ENCODE assay signal across 8 cellular contexts in the genomic region with DNA sequence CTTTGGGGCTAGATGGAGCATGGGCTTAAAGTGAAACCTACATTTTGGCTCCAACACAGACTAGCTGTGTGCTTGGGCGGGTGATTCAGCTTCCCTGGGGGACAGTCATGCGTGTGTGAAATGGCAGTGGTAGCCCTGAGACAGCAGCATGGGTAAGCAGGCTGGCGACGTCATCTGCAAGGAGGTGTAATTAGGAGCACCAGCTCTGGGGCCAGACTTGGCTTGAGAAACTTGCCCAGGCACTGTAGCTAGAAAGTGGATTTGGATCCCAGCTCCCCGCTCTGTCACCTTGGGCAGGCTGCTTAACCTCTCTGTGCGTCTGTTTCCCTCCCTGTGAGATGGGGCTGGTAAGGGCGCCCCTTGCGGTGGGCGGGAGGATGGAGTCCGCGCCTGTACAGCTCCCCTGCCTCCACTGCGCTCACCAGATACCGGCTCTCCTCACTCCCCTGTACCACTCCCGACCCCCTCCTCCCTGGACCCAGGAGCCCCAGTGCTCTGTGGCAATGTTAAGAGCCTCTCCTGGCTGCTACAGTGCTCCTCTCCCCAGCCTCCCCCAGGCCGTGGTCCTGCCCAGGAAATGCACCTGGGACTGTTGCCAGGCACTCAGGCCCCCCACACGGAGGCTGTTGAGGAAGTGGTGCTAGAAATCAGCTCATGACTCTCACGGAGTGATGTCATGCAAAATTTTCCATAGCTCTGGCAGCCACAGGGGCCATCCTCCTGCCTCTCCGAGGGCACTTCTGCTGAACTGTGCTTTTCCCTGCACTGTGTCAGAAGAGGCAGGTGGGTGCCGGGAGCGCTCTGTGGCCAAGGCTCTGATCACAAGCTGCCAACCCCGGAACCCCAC. TPM values are rescaled to one million over a fixed set of nuclear protein-coding genes. Genes with fewer than 3 reads are reported as not detected.
DNase-seq lines count a peak whose midpoint lies in the region; ATAC-seq and TF ChIP-seq lines count a peak whose summit lies in the region.

No MANE protein-coding gene starts in this region.

- H3K9ac ChIP-seq in PC-3 (ENCODE audit: low read length), result peak overlapping the region; percentile 85

- H3K4me1 Mint-ChIP-seq in CD4-positive, alpha-beta T cell (ENCODE audit: low read depth), result peaks cover 42% of the 10 kb centered on the region

- H3K9me3 Mint-ChIP-seq in CD4-positive, alpha-beta T cell, result no peaks in the 10 kb centered on the region

- 42 to 61% methylated on average over 16 to 21 of the region's 21 CpGs for WGBS in testis, 2 donors

- CTCF ChIA-PET in CD4-positive, alpha-beta T cell (lab: Charles Lee), result interaction anchor here (0.6 to 3.9 kb wide), 22 partner anchors 9 to 847 kb away, joined by 3 to 34 read pairs (median 4); partner anchors contain the start of gene SYNJ2
- CTCF ChIA-PET in PC-3 (lab: Charles Lee), result no interaction called here

- peaks cover 25% of the 10 kb centered on the region for H3K79me2 ChIP-seq in PC-3 (ENCODE audit: low read length)

- H3K4me1 ChIP-seq in PC-3 (ENCODE audit: insufficient read depth, low read length) (peaks cover 29% of the 10 kb centered on the region), testis (peaks cover 9% of the 10 kb centered on the region)

- TSS peak; percentile 24 for BruUV-seq in PC-3 (replicated peaks; lab: Mats Ljungman, UMichigan)

- no peak for TF ChIP-seq POLR2A in testis (IDR thresholded peaks at IDR 0.05)

- H2AFZ ChIP-seq in PC-3 (ENCODE audit: low read length), result no peak overlapping the region

- intact Hi-C loops in CD4-positive, alpha-beta T cell (cut with DNase I, micrococcal nuclease), result loop anchor here (1.0 to 5.0 kb wide), 5 partner anchors 43 to 261 kb away; partner anchors contain the start of gene SYNJ2 (in 1 of the 2)
- intact Hi-C loops in PC-3 (cut with micrococcal nuclease) (loop anchor here (5.0 kb wide), 1 partner anchor 41 kb away; no protein-coding TSS in a partner anchor), testis (cut with DNase I; ENCODE audit: low total_unique reads) (no loop called here)

- H3K27me3 Mint-ChIP-seq in CD4-positive, alpha-beta T cell, result no peaks in the 10 kb centered on the region

- peak overlapping the region; percentile 62 for H3K4me2 ChIP-seq in PC-3 (ENCODE audit: low read length)

- H3K27me3 ChIP-seq in CD4-positive, alpha-beta T cell (ENCODE audit: control insufficient read depth, insufficient read depth, low read length), result no peaks in the 10 kb centered on the region
- no peaks in the 10 kb centered on the region for H3K27me3 ChIP-seq in PC-3 (ENCODE audit: low read length)
- H3K27me3 ChIP-seq in testis, result no peaks in the 10 kb centered on the region

- H3K4me3 ChIP-seq in PC-3 (ENCODE audit: low read length), result no peak overlapping the region
- H3K4me3 ChIP-seq in testis, result no peak overlapping the region

- no peaks in the 10 kb centered on the region; the same call in 1 of the 2 replicates for H3K36me3 ChIP-seq in PC-3 (ENCODE audit: low read depth, low read length)
- no peaks in the 10 kb centered on the region for H3K36me3 ChIP-seq in testis (ENCODE audit: low read depth, missing control alignments)

- POLR2A ChIA-PET in CD4-positive, alpha-beta T cell (lab: Charles Lee), result interaction anchor here (0.6 to 2.4 kb wide), 18 partner anchors 9 to 647 kb away, joined by 3 to 35 read pairs (median 3); partner anchors contain the start of gene SYNJ2
- POLR2A ChIA-PET in PC-3 (lab: Charles Lee; ENCODE audit: unreplicated experiment), result no interaction called here

- H3K27ac ChIP-seq in CD4-positive, alpha-beta T cell (ENCODE audit: low read depth, low read length), result peak overlapping the region; percentile 77
- H3K27ac ChIP-seq in PC-3 (ENCODE audit: low read length) (peak overlapping the region; percentile 97), testis (peak overlapping the region in 1 of 2 donors; percentile 47)

- peak; percentile 52 to 84 (median 70) for DNase-seq in CD4-positive, alpha-beta T cell
- peak; percentile 74 for DNase-seq in PC-3
- DNase-seq in activated T-cell treated with anti-CD3 and anti-CD28 coated beads, Interleukin-2, amount 50 U/mL, for 48 hours, result peak; percentile 90
- DNase-seq in fibroblast of gingiva (ENCODE audit: low read depth), result peak; percentile 95
- DNase-seq in omental fat pad (ENCODE audit: low spot score), result peak; percentile 77
- peak; percentile 62 for DNase-seq in testis

- TF ChIP-seq CTCF in CD4-positive, alpha-beta T cell (IDR thresholded peaks at IDR 0.05), result peak; percentile 85
- TF ChIP-seq CTCF in PC-3 (conservative IDR thresholded peaks at IDR 0.05; ENCODE audit: low read depth, low read length) (no peak), omental fat pad (IDR thresholded peaks at IDR 0.05) (peak in 1 of 3 donors; percentile 26), testis (IDR thresholded peaks at IDR 0.05) (peak in 2 of 3 experiments; percentile 13 to 19)

- no peaks in the 10 kb centered on the region for H4K20me1 ChIP-seq in PC-3 (ENCODE audit: low read length)

- peak overlapping the region; percentile 92 for H3K27ac Mint-ChIP-seq in CD4-positive, alpha-beta T cell

- H3K9me2 ChIP-seq in PC-3 (replicated peaks; ENCODE audit: low read length), result no peaks in the 10 kb centered on the region

- peak; percentile 75 for ATAC-seq in CD4-positive, alpha-beta T cell (ENCODE audit: poor library complexity)
- ATAC-seq in GM19463 (IDR thresholded peaks at IDR 0.05; ENCODE audit: unreplicated experiment) (peak; percentile 84), HG03571 (IDR thresholded peaks at IDR 0.05; ENCODE audit: unreplicated experiment) (peak; percentile 66), PC-3 (peak; percentile 81), omental fat pad (ENCODE audit: low FRiP score) (peak; percentile 85)

- H3F3A ChIP-seq in PC-3 (ENCODE audit: low read length, unreplicated experiment), result no peaks in the 10 kb centered on the region

- H3K4me3 Mint-ChIP-seq in CD4-positive, alpha-beta T cell, result peak overlapping the region; percentile 86

- peaks cover 30% of the 10 kb centered on the region for H3K36me3 Mint-ChIP-seq in CD4-positive, alpha-beta T cell (ENCODE audit: low read depth)

- no peaks in the 10 kb centered on the region for H3K9me3 ChIP-seq in CD4-positive, alpha-beta T cell (ENCODE audit: control insufficient read depth, low read length)
- H3K9me3 ChIP-seq in PC-3 (ENCODE audit: low read length), result no peaks in the 10 kb centered on the region
- no peaks in the 10 kb centered on the region for H3K9me3 ChIP-seq in testis

RNA-seq across cellular contexts. Expression of gene SYNJ2, which starts 44.6 kb away (rescaled TPM):
- 10 to 100 TPM; 34.6 to 38.0 TPM for total RNA-seq in CD4-positive, alpha-beta T cell
- total RNA-seq in PC-3 (2014; rRNA removed) (21.5 and 24.9 TPM in 2 replicates), omental fat pad (10 to 100 TPM in 1 of 4 donors, 1 to 10 TPM in 3; 2.3 to 27.6 (median 6.4) TPM), testis (1 to 10 TPM; 5.8 to 7.6 TPM)
- 17.7 TPM for polyA plus RNA-seq in testis (ENCODE audit: insufficient read depth, low read depth, low replicate concordance)
